ENCODE assay signal across 8 cellular contexts in genomic region chr1:121519756-121520286, GRCh38.
A peak's percentile ranks its signal among the peaks of the same experiment; 100 is the strongest.
DNase-seq lines count a peak whose midpoint lies in the region; ATAC-seq, FAIRE-seq and TF ChIP-seq lines count a peak whose summit lies in the region.
"Not testable (repeated sequence)": the region's sequence is repeated elsewhere in the genome, so short reads cannot be mapped to it uniquely, and the experiment has no call there.

No MANE protein-coding gene starts in this region.

- H3T11ph ChIP-seq in H9 (ENCODE audit: low read length), result not testable (repeated sequence)

- H3K4me2 ChIP-seq in H9 (ENCODE audit: insufficient read depth, insufficient read length, low read length) (peak overlapping the region; percentile 46), PC-9 (peak overlapping the region; percentile 89)

- H3K4me1 Mint-ChIP-seq in H9 (peaks cover 13 to 14% of the 10 kb centered on the region in 2 experiments), memory B cell (peaks cover 30% of the 10 kb centered on the region)
- peaks cover 52% of the 10 kb centered on the region for H3K4me1 Mint-ChIP-seq in activated T-cell treated with anti-CD3 and anti-CD28 coated beads, Interleukin-2, amount 50 U/mL, for 4 hours (ENCODE audit: low read depth)

- intact Hi-C loops in PC-9 (cut with micrococcal nuclease; ENCODE audit: unreplicated experiment), result loop anchor here (5.0 to 10.0 kb wide), 2 partner anchors 73 to 105 kb away; no protein-coding TSS in a partner anchor
- intact Hi-C loops in psoas muscle (cut with DNase I); transverse colon (cut with DNase I; ENCODE audit: low total_unique reads): not testable (repeated sequence)

- H3K79me2 ChIP-seq in H9 (ENCODE audit: insufficient read depth, low read length); PC-9 (ENCODE audit: low read depth): not testable (repeated sequence)

- not testable (repeated sequence) for ATAC-seq in activated T-cell treated with anti-CD3 and anti-CD28 coated beads, Interleukin-2, amount 50 U/mL, for 4 hours; foreskin keratinocyte; memory B cell (ENCODE audit: low read depth); psoas muscle

- not testable (repeated sequence) for FAIRE-seq in bronchial epithelial cell (lab: Jason Lieb, UNC)

- H3K23me2 ChIP-seq in H9 (ENCODE audit: insufficient read length, low read depth, low read length, poor library complexity, severe bottlenecking), result not testable (repeated sequence)

- H3K4me1 ChIP-seq in H9 (ENCODE audit: insufficient read depth, low read length); foreskin keratinocyte; psoas muscle; transverse colon: not testable (repeated sequence)
- peaks cover 11% of the 10 kb centered on the region; the same call in 1 of the 2 replicates for H3K4me1 ChIP-seq in PC-9 (replicated peaks; ENCODE audit: insufficient read depth)

- not testable (repeated sequence) for TF ChIP-seq EP300 in transverse colon (IDR thresholded peaks at IDR 0.05; ENCODE audit: low read depth)

- H3K27ac Mint-ChIP-seq in H9, result peak overlapping the region in 2 of 3 experiments; percentile 91 to 98; a peak in 3 of 7 replicates
- peak overlapping the region; percentile 92 for H3K27ac Mint-ChIP-seq in memory B cell

- H3K56ac ChIP-seq in H9 (ENCODE audit: insufficient read length, low read depth, low read length), result not testable (repeated sequence)

- not testable (repeated sequence) for H3K36me3 ChIP-seq in PC-9 (ENCODE audit: low read depth); bronchial epithelial cell (ENCODE audit: control insufficient read depth, insufficient read depth, low read length); psoas muscle (ENCODE audit: insufficient read depth in 1 of 2, low read depth in 1 of 2); transverse colon

- TSS peak; percentile 79 for BruUV-seq in PC-9 (replicated peaks; lab: Mats Ljungman, UMichigan)

- not testable (repeated sequence) for H3K27ac ChIP-seq in H9 (ENCODE audit: insufficient read length, low read depth, low read length); PC-9; psoas muscle
- H3K27ac ChIP-seq in foreskin keratinocyte (peak overlapping the region; percentile 61), transverse colon (peak overlapping the region; percentile 34 to 72 (median 58))

- TF ChIP-seq POLR2A in transverse colon (IDR thresholded peaks at IDR 0.05), result not testable (repeated sequence)

- not testable (repeated sequence) for H2BK15ac ChIP-seq in H9 (ENCODE audit: low read depth, low read length)

- H4K5ac ChIP-seq in H9 (ENCODE audit: insufficient read length, low read depth, low read length), result not testable (repeated sequence)

- H3K79me1 ChIP-seq in H9 (ENCODE audit: insufficient read depth, low read depth, low read length, poor library complexity, severe bottlenecking), result not testable (repeated sequence)

- not testable (repeated sequence) for H4K91ac ChIP-seq in H9 (ENCODE audit: insufficient read length, low read depth, low read length)

- TF ChIP-seq CTCF in H9 (conservative IDR thresholded peaks at IDR 0.05); PC-9 (conservative IDR thresholded peaks at IDR 0.05); bronchial epithelial cell (IDR thresholded peaks at IDR 0.05; ENCODE audit: insufficient read depth, low read length, severe bottlenecking); foreskin keratinocyte (conservative IDR thresholded peaks at IDR 0.05); psoas muscle (IDR thresholded peaks at IDR 0.05); transverse colon (IDR thresholded peaks at IDR 0.05): not testable (repeated sequence)

- H3K9me3 ChIP-seq in H9 (ENCODE audit: control insufficient read depth, low read depth, low read length); PC-9 (ENCODE audit: insufficient read depth, low read depth); psoas muscle; transverse colon: not testable (repeated sequence)

- not testable (repeated sequence) for H3K27me3 ChIP-seq in H9 (ENCODE audit: insufficient read depth, low read length); PC-9 (ENCODE audit: insufficient read depth, low read depth); bronchial epithelial cell (ENCODE audit: control insufficient read depth, insufficient read depth, low read length); foreskin keratinocyte
- H3K27me3 ChIP-seq in psoas muscle (ENCODE audit: insufficient read depth in 3 of 3, low read length in 2 of 3), result peaks cover 0 to 31% (median 12%) of the 10 kb centered on the region in 3 donors
- H3K27me3 ChIP-seq in transverse colon, result peaks cover 19% of the 10 kb centered on the region

- H2BK5ac ChIP-seq in H9 (ENCODE audit: insufficient read length, low read length), result not testable (repeated sequence)

- CTCF ChIA-PET in PC-9 (lab: Charles Lee), result interaction anchor here (0.6 kb wide), 1 partner anchor 45 kb away, joined by 5 read pairs; no protein-coding TSS in a partner anchor

- H3K4me3 ChIP-seq in PC-9 (peak overlapping the region; percentile 90), bronchial epithelial cell (ENCODE audit: low read depth, low read length) (peak overlapping the region; percentile 45), psoas muscle (peak overlapping the region; percentile 46), transverse colon (peak overlapping the region in 3 of 4 donors; percentile 26 to 50 (median 32))

- H2BK20ac ChIP-seq in H9 (ENCODE audit: low read depth, low read length, poor library complexity, severe bottlenecking), result not testable (repeated sequence)

- H3K4me3 Mint-ChIP-seq in H9 (peak overlapping the region; percentile 64 to 78), memory B cell (peak overlapping the region; percentile 94)
- peak overlapping the region; percentile 88 for H3K4me3 Mint-ChIP-seq in activated T-cell treated with anti-CD3 and anti-CD28 coated beads, Interleukin-2, amount 50 U/mL, for 4 hours

- H4K20me1 ChIP-seq in H9 (ENCODE audit: control insufficient read depth, insufficient read depth, insufficient read length); PC-9 (ENCODE audit: insufficient read depth): not testable (repeated sequence)

- peaks cover 11% of the 10 kb centered on the region for H3K27me3 Mint-ChIP-seq in H9 (ENCODE audit: low read depth)
- H3K27me3 Mint-ChIP-seq in activated T-cell treated with anti-CD3 and anti-CD28 coated beads, Interleukin-2, amount 50 U/mL, for 4 hours (ENCODE audit: low read depth); memory B cell: not testable (repeated sequence)

- POLR2A ChIA-PET in PC-9 (lab: Charles Lee; ENCODE audit: unreplicated experiment), result interaction anchor here (0.6 kb wide), 1 partner anchor 109 kb away, joined by 8 read pairs; no protein-coding TSS in a partner anchor

- in situ Hi-C loops in transverse colon (cut with MboI; ENCODE audit: low pct_ligation_motif_present in 1 of 4, low pct_unique_long_range_greater_than_20kb in 1 of 4, low sequenced_read_pairs in 3 of 4), result not testable (repeated sequence)

- not testable (repeated sequence) for H3K9me2 ChIP-seq in PC-9 (ENCODE audit: insufficient read depth)

- not testable (repeated sequence) for H3K23ac ChIP-seq in H9 (ENCODE audit: insufficient read length, low read depth, low read length)

- peak overlapping the region; percentile 52 for H3K9ac ChIP-seq in H9 (ENCODE audit: extremely low read depth, insufficient read length, low read length)

- H2BK120ac ChIP-seq in H9 (ENCODE audit: low read depth, low read length, poor library complexity, severe bottlenecking), result not testable (repeated sequence)

- not testable (repeated sequence) for H2AK5ac ChIP-seq in H9 (ENCODE audit: insufficient read length, low read length)

- peak overlapping the region; percentile 70; the same call in 1 of the 2 replicates for H3K14ac ChIP-seq in H9 (ENCODE audit: insufficient read depth, low read length)

- peak; percentile 35 for DNase-seq in H9
- not testable (repeated sequence) for DNase-seq in PC-9; activated T-cell treated with anti-CD3 and anti-CD28 coated beads, Interleukin-2, amount 50 U/mL, for 4 hours; bronchial epithelial cell (ENCODE audit: low read depth); foreskin keratinocyte; memory B cell (ENCODE audit: low spot score in 2 of 2); psoas muscle; transverse colon

- peak overlapping the region; percentile 56 for H3K18ac ChIP-seq in H9 (ENCODE audit: insufficient read length, low read depth, low read length)

- not testable (repeated sequence) for H4K8ac ChIP-seq in H9 (replicated peaks; ENCODE audit: insufficient read length, low read depth, low read length)

- H2BK12ac ChIP-seq in H9 (ENCODE audit: insufficient read length, low read depth, low read length), result not testable (repeated sequence)

- H3K36me3 Mint-ChIP-seq in H9 (ENCODE audit: insufficient read depth in 1 of 3, low read depth in 3 of 3); activated T-cell treated with anti-CD3 and anti-CD28 coated beads, Interleukin-2, amount 50 U/mL, for 4 hours (ENCODE audit: insufficient read depth); memory B cell: not testable (repeated sequence)

- not testable (repeated sequence) for H3K4ac ChIP-seq in H9 (ENCODE audit: low read depth, low read length)

- WGBS in H9 (ENCODE audit: extremely low coverage, insufficient read length, low lambda C conversion rate), result no CpG with 5 or more reads among the region's 19 CpGs
- 51 to 57% (median 52%) methylated on average over 19 of the region's 19 CpGs for WGBS in psoas muscle, 3 donors
- 53 to 67% methylated on average over 13 to 19 of the region's 19 CpGs for WGBS in transverse colon (ENCODE audit: low coverage in 1 of 2), 2 donors

- H2AFZ ChIP-seq in H9 (ENCODE audit: low read length), result not testable (repeated sequence)
- peak overlapping the region; percentile 91 for H2AFZ ChIP-seq in PC-9

- not testable (repeated sequence) for H3K9me3 Mint-ChIP-seq in H9; activated T-cell treated with anti-CD3 and anti-CD28 coated beads, Interleukin-2, amount 50 U/mL, for 4 hours; memory B cell

- H3F3A ChIP-seq in PC-9 (ENCODE audit: insufficient read depth, low read depth), result not testable (repeated sequence)

Comparison
In these comparisons a context has a peak if more than half of its experiments do, and no peak if none do; other contexts are left out.
1. H3K4me3 ChIP-seq: peak in every context shown above with its lines; median percentile 90 in PC-9; 46 in psoas muscle; 45 in bronchial epithelial cell; 32 in transverse colon.